In genomic region chr10:102804382-102804781, GRCh38 we compare ENCODE assay signal across 1 cellular context.
A peak's percentile ranks its signal among the peaks of the same experiment; 100 is the strongest.
TF ChIP-seq lines count a peak whose summit lies in the region.

No MANE protein-coding gene starts in this region.

TF ChIP-seq in K562, 482 proteins besides CTCF, POLR2A, EP300 and RAD21:
- peak; percentile 28 for TF ChIP-seq RBM25 (IDR thresholded peaks at IDR 0.05; ENCODE audit: low read depth, low read length, severe bottlenecking)
- TF ChIP-seq ZNF12 (CRISPR knock-in tag; IDR thresholded peaks at IDR 0.05) = peak; percentile 99
- no peak for TF ChIP-seq MTA2 (IDR thresholded peaks at IDR 0.05; ENCODE audit: low read depth)
